In the genomic region with DNA sequence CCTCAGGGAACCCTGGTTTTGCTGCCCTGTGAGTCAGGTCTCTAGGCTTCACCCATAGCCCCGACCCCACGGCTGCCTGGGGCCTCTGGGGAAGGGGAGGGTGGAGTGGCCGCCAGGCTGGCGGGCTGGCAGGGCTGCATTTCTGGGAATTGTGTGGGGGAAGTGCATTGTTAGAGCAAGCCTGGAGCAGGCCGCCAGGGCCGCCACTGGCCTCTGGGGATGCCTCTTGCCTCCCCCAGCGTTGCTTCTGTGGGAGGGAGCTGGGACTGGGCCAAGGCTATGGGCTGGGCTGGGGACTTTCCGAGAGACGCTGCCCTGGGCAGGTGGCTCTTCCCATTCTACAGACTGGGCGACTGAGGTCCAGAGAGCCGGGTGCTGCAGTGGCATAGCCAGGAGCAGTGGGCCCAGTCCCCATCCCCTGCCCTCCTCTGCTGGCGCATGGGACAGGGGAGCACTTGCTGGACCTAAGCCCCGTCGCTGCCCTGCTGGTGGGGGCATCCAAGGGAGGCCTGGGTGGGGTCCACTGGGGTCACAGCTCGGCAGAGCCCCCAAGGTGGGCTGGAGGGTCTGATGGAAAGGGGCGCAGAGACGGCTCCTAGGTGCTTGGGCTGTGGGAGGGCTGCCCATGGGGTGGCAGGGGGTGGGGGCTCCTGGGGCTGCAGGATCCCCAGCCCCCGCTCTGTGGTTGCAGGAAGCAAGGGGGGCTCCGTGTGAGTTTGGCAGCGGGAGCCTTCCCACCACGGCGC, we compare ENCODE assay signal across 1 cellular context.
TF ChIP-seq lines count a peak whose summit lies in the region.

No MANE protein-coding gene starts in this region.

TF ChIP-seq in HepG2, 621 proteins besides CTCF, POLR2A, EP300 and RAD21 (continued from another document and continues in another):
- TF ChIP-seq, protein P1, sequence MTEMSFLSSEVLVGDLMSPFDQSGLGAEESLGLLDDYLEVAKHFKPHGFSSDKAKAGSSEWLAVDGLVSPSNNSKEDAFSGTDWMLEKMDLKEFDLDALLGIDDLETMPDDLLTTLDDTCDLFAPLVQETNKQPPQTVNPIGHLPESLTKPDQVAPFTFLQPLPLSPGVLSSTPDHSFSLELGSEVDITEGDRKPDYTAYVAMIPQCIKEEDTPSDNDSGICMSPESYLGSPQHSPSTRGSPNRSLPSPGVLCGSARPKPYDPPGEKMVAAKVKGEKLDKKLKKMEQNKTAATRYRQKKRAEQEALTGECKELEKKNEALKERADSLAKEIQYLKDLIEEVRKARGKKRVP (CRISPR knock-in tag; IDR thresholded peaks at IDR 0.05) = no peak
- TF ChIP-seq TCF12 (IDR thresholded peaks at IDR 0.05) = no peak
- 0 out of 2 replicates have a peak, but pooled peaks have one; percentile 13 for TF ChIP-seq TCF12 (CRISPR knock-in tag; IDR thresholded peaks at IDR 0.05)
- TF ChIP-seq ZNF337 (CRISPR knock-in tag; IDR thresholded peaks at IDR 0.05; ENCODE audit: borderline replicate concordance, low read depth) = no peak
- TF ChIP-seq, protein P2, sequence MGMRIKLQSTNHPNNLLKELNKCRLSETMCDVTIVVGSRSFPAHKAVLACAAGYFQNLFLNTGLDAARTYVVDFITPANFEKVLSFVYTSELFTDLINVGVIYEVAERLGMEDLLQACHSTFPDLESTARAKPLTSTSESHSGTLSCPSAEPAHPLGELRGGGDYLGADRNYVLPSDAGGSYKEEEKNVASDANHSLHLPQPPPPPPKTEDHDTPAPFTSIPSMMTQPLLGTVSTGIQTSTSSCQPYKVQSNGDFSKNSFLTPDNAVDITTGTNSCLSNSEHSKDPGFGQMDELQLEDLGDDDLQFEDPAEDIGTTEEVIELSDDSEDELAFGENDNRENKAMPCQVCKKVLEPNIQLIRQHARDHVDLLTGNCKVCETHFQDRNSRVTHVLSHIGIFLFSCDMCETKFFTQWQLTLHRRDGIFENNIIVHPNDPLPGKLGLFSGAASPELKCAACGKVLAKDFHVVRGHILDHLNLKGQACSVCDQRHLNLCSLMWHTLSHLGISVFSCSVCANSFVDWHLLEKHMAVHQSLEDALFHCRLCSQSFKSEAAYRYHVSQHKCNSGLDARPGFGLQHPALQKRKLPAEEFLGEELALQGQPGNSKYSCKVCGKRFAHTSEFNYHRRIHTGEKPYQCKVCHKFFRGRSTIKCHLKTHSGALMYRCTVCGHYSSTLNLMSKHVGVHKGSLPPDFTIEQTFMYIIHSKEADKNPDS (CRISPR knock-in tag; IDR thresholded peaks at IDR 0.05) = no peak; the same call in 1 of the 2 replicates
- TF ChIP-seq RFXAP (CRISPR knock-in tag; IDR thresholded peaks at IDR 0.05; ENCODE audit: borderline replicate concordance) = no peak
- TF ChIP-seq TBL1XR1 (IDR thresholded peaks at IDR 0.05; ENCODE audit: borderline replicate concordance, low read length, partially characterized antibody) = no peak
- TF ChIP-seq RARA (CRISPR knock-in tag; IDR thresholded peaks at IDR 0.05) = peak; percentile 70
- TF ChIP-seq, protein P3, sequence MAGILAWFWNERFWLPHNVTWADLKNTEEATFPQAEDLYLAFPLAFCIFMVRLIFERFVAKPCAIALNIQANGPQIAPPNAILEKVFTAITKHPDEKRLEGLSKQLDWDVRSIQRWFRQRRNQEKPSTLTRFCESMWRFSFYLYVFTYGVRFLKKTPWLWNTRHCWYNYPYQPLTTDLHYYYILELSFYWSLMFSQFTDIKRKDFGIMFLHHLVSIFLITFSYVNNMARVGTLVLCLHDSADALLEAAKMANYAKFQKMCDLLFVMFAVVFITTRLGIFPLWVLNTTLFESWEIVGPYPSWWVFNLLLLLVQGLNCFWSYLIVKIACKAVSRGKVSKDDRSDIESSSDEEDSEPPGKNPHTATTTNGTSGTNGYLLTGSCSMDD (CRISPR knock-in tag; IDR thresholded peaks at IDR 0.05) = no peak
- TF ChIP-seq NR3C1 (CRISPR knock-in tag; IDR thresholded peaks at IDR 0.05) = no peak
- TF ChIP-seq TOE1 (CRISPR knock-in tag; IDR thresholded peaks at IDR 0.05) = 0 out of 2 replicates have a peak, but pooled peaks have one; percentile 49
- TF ChIP-seq HIVEP1 (CRISPR knock-in tag; IDR thresholded peaks at IDR 0.05) = no peak; the same call in 1 of the 2 replicates
- TF ChIP-seq KMT2A (CRISPR knock-in tag; IDR thresholded peaks at IDR 0.05) = no peak
- no peak; the same call in 1 of the 2 replicates for TF ChIP-seq ELF4 (CRISPR knock-in tag; IDR thresholded peaks at IDR 0.05; ENCODE audit: borderline replicate concordance)
- TF ChIP-seq, protein P4, sequence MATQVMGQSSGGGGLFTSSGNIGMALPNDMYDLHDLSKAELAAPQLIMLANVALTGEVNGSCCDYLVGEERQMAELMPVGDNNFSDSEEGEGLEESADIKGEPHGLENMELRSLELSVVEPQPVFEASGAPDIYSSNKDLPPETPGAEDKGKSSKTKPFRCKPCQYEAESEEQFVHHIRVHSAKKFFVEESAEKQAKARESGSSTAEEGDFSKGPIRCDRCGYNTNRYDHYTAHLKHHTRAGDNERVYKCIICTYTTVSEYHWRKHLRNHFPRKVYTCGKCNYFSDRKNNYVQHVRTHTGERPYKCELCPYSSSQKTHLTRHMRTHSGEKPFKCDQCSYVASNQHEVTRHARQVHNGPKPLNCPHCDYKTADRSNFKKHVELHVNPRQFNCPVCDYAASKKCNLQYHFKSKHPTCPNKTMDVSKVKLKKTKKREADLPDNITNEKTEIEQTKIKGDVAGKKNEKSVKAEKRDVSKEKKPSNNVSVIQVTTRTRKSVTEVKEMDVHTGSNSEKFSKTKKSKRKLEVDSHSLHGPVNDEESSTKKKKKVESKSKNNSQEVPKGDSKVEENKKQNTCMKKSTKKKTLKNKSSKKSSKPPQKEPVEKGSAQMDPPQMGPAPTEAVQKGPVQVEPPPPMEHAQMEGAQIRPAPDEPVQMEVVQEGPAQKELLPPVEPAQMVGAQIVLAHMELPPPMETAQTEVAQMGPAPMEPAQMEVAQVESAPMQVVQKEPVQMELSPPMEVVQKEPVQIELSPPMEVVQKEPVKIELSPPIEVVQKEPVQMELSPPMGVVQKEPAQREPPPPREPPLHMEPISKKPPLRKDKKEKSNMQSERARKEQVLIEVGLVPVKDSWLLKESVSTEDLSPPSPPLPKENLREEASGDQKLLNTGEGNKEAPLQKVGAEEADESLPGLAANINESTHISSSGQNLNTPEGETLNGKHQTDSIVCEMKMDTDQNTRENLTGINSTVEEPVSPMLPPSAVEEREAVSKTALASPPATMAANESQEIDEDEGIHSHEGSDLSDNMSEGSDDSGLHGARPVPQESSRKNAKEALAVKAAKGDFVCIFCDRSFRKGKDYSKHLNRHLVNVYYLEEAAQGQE (IDR thresholded peaks at IDR 0.05; ENCODE audit: borderline replicate concordance in 1 of 2, low read depth in 1 of 2, low read length in 2 of 2) = no peak
- no peak; the same call in 1 of the 2 replicates for TF ChIP-seq ZNF296 (CRISPR knock-in tag; conservative IDR thresholded peaks at IDR 0.05)
- no peak for TF ChIP-seq ZNF703 (CRISPR knock-in tag; IDR thresholded peaks at IDR 0.05; ENCODE audit: borderline replicate concordance)
- TF ChIP-seq KLF11 (CRISPR knock-in tag; IDR thresholded peaks at IDR 0.05) = no peak
- TF ChIP-seq ZNF883 (CRISPR knock-in tag; IDR thresholded peaks at IDR 0.05; ENCODE audit: not compliant biosample characterization) = no peak
- TF ChIP-seq SP5 (CRISPR knock-in tag; IDR thresholded peaks at IDR 0.05; ENCODE audit: borderline replicate concordance, low read depth) = peak; percentile 77; the same call in 1 of the 2 replicates
- peak; percentile 92; the same call in 1 of the 2 replicates for TF ChIP-seq NFATC3 (CRISPR knock-in tag; IDR thresholded peaks at IDR 0.05)
- TF ChIP-seq ZFP36L1 (CRISPR knock-in tag; IDR thresholded peaks at IDR 0.05) = no peak
- peak; percentile 24; the same call in 1 of the 2 replicates for TF ChIP-seq HNF4G (IDR thresholded peaks at IDR 0.05; ENCODE audit: borderline replicate concordance, low read depth, low read length)
- TF ChIP-seq HNF4G (CRISPR knock-in tag; IDR thresholded peaks at IDR 0.05; ENCODE audit: borderline replicate concordance, low read depth) = peak; percentile 54; the same call in 1 of the 2 replicates
- TF ChIP-seq CEBPG (CRISPR knock-in tag; IDR thresholded peaks at IDR 0.05) = no peak; the same call in 1 of the 2 replicates
- TF ChIP-seq ZNF567 (CRISPR knock-in tag; IDR thresholded peaks at IDR 0.05; ENCODE audit: borderline replicate concordance) = 0 out of 2 replicates have a peak, but pooled peaks have one; percentile 46
- TF ChIP-seq, protein P5, sequence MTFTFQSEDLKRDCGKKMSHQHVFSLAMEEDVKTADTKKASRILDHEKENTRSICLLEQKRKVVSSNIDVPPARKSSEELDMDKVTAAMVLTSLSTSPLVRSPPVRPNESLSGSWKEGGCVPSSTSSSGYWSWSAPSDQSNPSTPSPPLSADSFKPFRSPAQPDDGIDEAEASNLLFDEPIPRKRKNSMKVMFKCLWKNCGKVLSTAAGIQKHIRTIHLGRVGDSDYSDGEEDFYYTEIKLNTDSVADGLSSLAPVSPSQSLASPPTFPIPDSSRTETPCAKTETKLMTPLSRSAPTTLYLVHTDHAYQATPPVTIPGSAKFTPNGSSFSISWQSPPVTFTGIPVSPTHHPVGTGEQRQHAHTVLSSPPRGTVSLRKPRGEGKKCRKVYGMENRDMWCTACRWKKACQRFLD (CRISPR knock-in tag; IDR thresholded peaks at IDR 0.05; ENCODE audit: borderline replicate concordance) = no peak
- TF ChIP-seq SATB2 (CRISPR knock-in tag; IDR thresholded peaks at IDR 0.05) = 0 out of 2 replicates have a peak, but pooled peaks have one; percentile 15
- TF ChIP-seq, protein P6, sequence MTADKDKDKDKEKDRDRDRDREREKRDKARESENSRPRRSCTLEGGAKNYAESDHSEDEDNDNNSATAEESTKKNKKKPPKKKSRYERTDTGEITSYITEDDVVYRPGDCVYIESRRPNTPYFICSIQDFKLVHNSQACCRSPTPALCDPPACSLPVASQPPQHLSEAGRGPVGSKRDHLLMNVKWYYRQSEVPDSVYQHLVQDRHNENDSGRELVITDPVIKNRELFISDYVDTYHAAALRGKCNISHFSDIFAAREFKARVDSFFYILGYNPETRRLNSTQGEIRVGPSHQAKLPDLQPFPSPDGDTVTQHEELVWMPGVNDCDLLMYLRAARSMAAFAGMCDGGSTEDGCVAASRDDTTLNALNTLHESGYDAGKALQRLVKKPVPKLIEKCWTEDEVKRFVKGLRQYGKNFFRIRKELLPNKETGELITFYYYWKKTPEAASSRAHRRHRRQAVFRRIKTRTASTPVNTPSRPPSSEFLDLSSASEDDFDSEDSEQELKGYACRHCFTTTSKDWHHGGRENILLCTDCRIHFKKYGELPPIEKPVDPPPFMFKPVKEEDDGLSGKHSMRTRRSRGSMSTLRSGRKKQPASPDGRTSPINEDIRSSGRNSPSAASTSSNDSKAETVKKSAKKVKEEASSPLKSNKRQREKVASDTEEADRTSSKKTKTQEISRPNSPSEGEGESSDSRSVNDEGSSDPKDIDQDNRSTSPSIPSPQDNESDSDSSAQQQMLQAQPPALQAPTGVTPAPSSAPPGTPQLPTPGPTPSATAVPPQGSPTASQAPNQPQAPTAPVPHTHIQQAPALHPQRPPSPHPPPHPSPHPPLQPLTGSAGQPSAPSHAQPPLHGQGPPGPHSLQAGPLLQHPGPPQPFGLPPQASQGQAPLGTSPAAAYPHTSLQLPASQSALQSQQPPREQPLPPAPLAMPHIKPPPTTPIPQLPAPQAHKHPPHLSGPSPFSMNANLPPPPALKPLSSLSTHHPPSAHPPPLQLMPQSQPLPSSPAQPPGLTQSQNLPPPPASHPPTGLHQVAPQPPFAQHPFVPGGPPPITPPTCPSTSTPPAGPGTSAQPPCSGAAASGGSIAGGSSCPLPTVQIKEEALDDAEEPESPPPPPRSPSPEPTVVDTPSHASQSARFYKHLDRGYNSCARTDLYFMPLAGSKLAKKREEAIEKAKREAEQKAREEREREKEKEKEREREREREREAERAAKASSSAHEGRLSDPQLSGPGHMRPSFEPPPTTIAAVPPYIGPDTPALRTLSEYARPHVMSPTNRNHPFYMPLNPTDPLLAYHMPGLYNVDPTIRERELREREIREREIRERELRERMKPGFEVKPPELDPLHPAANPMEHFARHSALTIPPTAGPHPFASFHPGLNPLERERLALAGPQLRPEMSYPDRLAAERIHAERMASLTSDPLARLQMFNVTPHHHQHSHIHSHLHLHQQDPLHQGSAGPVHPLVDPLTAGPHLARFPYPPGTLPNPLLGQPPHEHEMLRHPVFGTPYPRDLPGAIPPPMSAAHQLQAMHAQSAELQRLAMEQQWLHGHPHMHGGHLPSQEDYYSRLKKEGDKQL (CRISPR knock-in tag; IDR thresholded peaks at IDR 0.05; ENCODE audit: low read depth) = peak; percentile 54; the same call in 1 of the 2 replicates
- no peak for TF ChIP-seq ZNF33A (CRISPR knock-in tag; IDR thresholded peaks at IDR 0.05; ENCODE audit: borderline replicate concordance)
- TF ChIP-seq TSC22D2 (CRISPR knock-in tag; IDR thresholded peaks at IDR 0.05; ENCODE audit: borderline replicate concordance) = peak; percentile 87; the same call in 1 of the 2 replicates
- TF ChIP-seq PHF21A (CRISPR knock-in tag; IDR thresholded peaks at IDR 0.05) = no peak
- TF ChIP-seq ATAD3A (CRISPR knock-in tag; IDR thresholded peaks at IDR 0.05) = no peak
- TF ChIP-seq ZNF790 (CRISPR knock-in tag; IDR thresholded peaks at IDR 0.05; ENCODE audit: borderline replicate concordance) = 0 out of 2 replicates have a peak, but pooled peaks have one; percentile 21
- no peak for TF ChIP-seq U2AF2 (IDR thresholded peaks at IDR 0.05; ENCODE audit: low read depth, low read length)
- TF ChIP-seq TMF1 (CRISPR knock-in tag; IDR thresholded peaks at IDR 0.05; ENCODE audit: low read depth) = no peak
- TF ChIP-seq, protein P7, sequence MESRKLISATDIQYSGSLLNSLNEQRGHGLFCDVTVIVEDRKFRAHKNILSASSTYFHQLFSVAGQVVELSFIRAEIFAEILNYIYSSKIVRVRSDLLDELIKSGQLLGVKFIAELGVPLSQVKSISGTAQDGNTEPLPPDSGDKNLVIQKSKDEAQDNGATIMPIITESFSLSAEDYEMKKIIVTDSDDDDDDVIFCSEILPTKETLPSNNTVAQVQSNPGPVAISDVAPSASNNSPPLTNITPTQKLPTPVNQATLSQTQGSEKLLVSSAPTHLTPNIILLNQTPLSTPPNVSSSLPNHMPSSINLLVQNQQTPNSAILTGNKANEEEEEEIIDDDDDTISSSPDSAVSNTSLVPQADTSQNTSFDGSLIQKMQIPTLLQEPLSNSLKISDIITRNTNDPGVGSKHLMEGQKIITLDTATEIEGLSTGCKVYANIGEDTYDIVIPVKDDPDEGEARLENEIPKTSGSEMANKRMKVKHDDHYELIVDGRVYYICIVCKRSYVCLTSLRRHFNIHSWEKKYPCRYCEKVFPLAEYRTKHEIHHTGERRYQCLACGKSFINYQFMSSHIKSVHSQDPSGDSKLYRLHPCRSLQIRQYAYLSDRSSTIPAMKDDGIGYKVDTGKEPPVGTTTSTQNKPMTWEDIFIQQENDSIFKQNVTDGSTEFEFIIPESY (CRISPR knock-in tag; IDR thresholded peaks at IDR 0.05) = peak; percentile 31; the same call in 1 of the 2 replicates
- no peak; the same call in 1 of the 2 replicates for TF ChIP-seq YEATS2 (CRISPR knock-in tag; IDR thresholded peaks at IDR 0.05; ENCODE audit: borderline replicate concordance)
- no peak; the same call in 1 of the 2 replicates for TF ChIP-seq ZNF616 (CRISPR knock-in tag; IDR thresholded peaks at IDR 0.05; ENCODE audit: low read depth)
- no peak for TF ChIP-seq SSRP1 (CRISPR knock-in tag; IDR thresholded peaks at IDR 0.05)
- no peak for TF ChIP-seq WIZ (CRISPR knock-in tag; IDR thresholded peaks at IDR 0.05)
